In the genomic region with DNA sequence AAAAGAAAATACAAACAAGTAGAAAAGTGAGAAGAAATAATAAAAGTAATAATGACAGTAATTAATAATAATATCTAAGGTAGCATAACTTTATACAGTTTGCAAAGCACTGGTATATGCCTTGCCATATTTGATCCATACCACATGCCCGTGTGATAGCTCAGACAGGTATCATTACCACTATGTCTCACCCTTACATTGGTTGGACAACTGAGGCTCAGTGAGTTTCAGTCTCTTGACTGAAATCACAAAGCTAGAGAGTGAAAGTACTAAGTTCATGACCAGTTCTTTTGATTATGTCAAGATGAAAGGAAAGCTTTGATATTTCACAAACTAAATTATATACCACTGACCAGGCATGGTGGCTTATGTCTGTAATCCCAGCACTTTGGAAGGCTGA, we compare ENCODE assay signal across 26 cellular contexts.
"Had no signal": no experiment of that assay in that cellular context is flagged by ENCODE, and none has a peak within 500 bp of the region (broad histone marks: within the 10 kb centered on the region; RNA-seq: fewer than 3 reads in every experiment).

No MANE protein-coding gene starts in this region.

- FAIRE-seq: endothelial cell of umbilical vein, pancreas, small intestine had no signal

- H3K27ac ChIP-seq: coronary artery, esophagus muscularis mucosa, foreskin keratinocyte, gastroesophageal sphincter, pancreas, right lobe of liver, suprapubic skin, transverse colon, upper lobe of right lung, vagina had no signal

- H3K9me3 ChIP-seq: esophagus muscularis mucosa, gastroesophageal sphincter, pancreas, right lobe of liver, suprapubic skin, transverse colon, upper lobe of right lung, vagina had no signal

- H3K36me3 ChIP-seq: esophagus muscularis mucosa, gastroesophageal sphincter, pancreas, right lobe of liver, suprapubic skin, transverse colon, upper lobe of right lung, vagina had no signal

- DNase-seq: dermis blood vessel endothelial cell; effector memory CD4-positive, alpha-beta T cell; foreskin keratinocyte; hypothalamus; immature natural killer cell; islet precursor cell; natural killer cell; occipital lobe; pancreas; right lobe of liver; small intestine; stimulated activated CD4-positive, alpha-beta T cell treated with anti-CD3 and anti-CD28 coated beads, Interleukin-15, amount 100 ng/mL, for 24 hours; stimulated activated CD4-positive, alpha-beta T cell treated with anti-CD3 and anti-CD28 coated beads, Interleukin-4, amount 100 ng/mL, for 1 hour; stimulated activated CD8-positive, alpha-beta memory T cell treated with anti-CD3 and anti-CD28 coated beads, Interleukin-4, amount 100 ng/mL, for 48 hours; stimulated activated naive CD4-positive, alpha-beta T cell; stimulated activated naive CD8-positive, alpha-beta T cell treated with anti-CD3 and anti-CD28 coated beads, Interleukin-15, amount 100 ng/mL, for 72 hours; transverse colon; upper lobe of right lung had no signal

- ATAC-seq: foreskin keratinocyte; gastroesophageal sphincter; left lobe of liver; natural killer cell; pancreas; right lobe of liver; stimulated activated naive CD8-positive, alpha-beta T cell treated with anti-CD3 and anti-CD28 coated beads, Interleukin-15, amount 100 ng/mL, for 72 hours; upper lobe of right lung had no signal

- H3K27me3 ChIP-seq: esophagus muscularis mucosa, foreskin keratinocyte, gastroesophageal sphincter, pancreas, right lobe of liver, suprapubic skin, transverse colon, upper lobe of right lung, vagina had no signal

- H3K4me3 ChIP-seq: coronary artery, esophagus muscularis mucosa, gastroesophageal sphincter, lung, pancreas, right lobe of liver, suprapubic skin, transverse colon, upper lobe of right lung, vagina had no signal

- H3K4me1 ChIP-seq: esophagus muscularis mucosa, gastroesophageal sphincter, pancreas, right lobe of liver, suprapubic skin, transverse colon, upper lobe of right lung, vagina had no signal
